Comparison of ENCODE assay signal across 8 cellular contexts in genomic region chr11:64916848-64917662, GRCh38. TPM values are rescaled to one million over a fixed set of nuclear protein-coding genes. Genes with fewer than 3 reads are reported as not detected.
DNase-seq lines count a peak whose midpoint lies in the region; ATAC-seq, FAIRE-seq and TF ChIP-seq lines count a peak whose summit lies in the region.

Gene ATG2A, minus strand, starts transcription at chr11:64917209. Its CDS starts 74 bp downstream, at chr11:64917135.

- H3K27ac ChIP-seq in KOPT-K1 (ENCODE audit: low read depth, low read length, poor library complexity, severe bottlenecking) (peak within 1 kb of the TSS; percentile 76), esophagus muscularis mucosa (replicated peaks in 1 of 4) (peak within 1 kb of the TSS; percentile 82 to 88 (median 86)), muscle layer of duodenum (ENCODE audit: low read length) (peak within 1 kb of the TSS; percentile 92)

- H3K9me3 Mint-ChIP-seq in activated T-cell treated with anti-CD3 and anti-CD28 coated beads, Interleukin-2, amount 50 U/mL, for 72 hours, result no peaks in the 10 kb centered on the region

- H3K4me3 ChIP-seq in esophagus muscularis mucosa, result peak within 1 kb of the TSS; percentile 75 to 98 (median 92)
- H3K4me3 ChIP-seq in muscle layer of duodenum (ENCODE audit: low read depth in 1 of 2, low read length in 2 of 2), result peak within 1 kb of the TSS; percentile 91 to 98

- H3K27me3 ChIP-seq in esophagus muscularis mucosa (no peaks in the 10 kb centered on the region), muscle layer of duodenum (ENCODE audit: low read depth, low read length) (no peaks in the 10 kb centered on the region)

- ATAC-seq in GM21786 (IDR thresholded peaks at IDR 0.05; ENCODE audit: unreplicated experiment), result peak; percentile 96
- ATAC-seq in activated T-cell treated with anti-CD3 and anti-CD28 coated beads, Interleukin-2, amount 50 U/mL, for 72 hours (replicated peaks in 1 of 2), result peak; percentile 98 to 99

- H3K4me1 Mint-ChIP-seq in activated T-cell treated with anti-CD3 and anti-CD28 coated beads, Interleukin-2, amount 50 U/mL, for 72 hours (ENCODE audit: low read depth), result peaks cover 19% of the 10 kb centered on the region

- TF ChIP-seq CTCF in esophagus muscularis mucosa (IDR thresholded peaks at IDR 0.05), result peak in 1 of 3 experiments; percentile 22

- peak; percentile 81 for TF ChIP-seq POLR2A in esophagus muscularis mucosa (IDR thresholded peaks at IDR 0.05; ENCODE audit: low read depth)

- peak; percentile 99 for DNase-seq in DMS79 (lab: John Stamatoyannopoulos, UW)
- DNase-seq in RCC 7860 (ENCODE audit: low spot score), result peak; percentile 99
- peak; percentile 99 for DNase-seq in activated T-cell treated with anti-CD3 and anti-CD28 coated beads, Interleukin-2, amount 50 U/mL, for 72 hours
- DNase-seq in esophagus muscularis mucosa (ENCODE audit: extremely low spot score), result peak; percentile 100
- peak; percentile 97 to 98 for DNase-seq in stimulated activated CD8-positive, alpha-beta memory T cell treated with anti-CD3 and anti-CD28 coated beads, Interleukin-7, amount 100 ng/mL, for 4 hours (ENCODE audit: low read depth in 2 of 2)

- H3K4me1 ChIP-seq in esophagus muscularis mucosa (peaks cover 23 to 41% (median 34%) of the 10 kb centered on the region in 4 donors), muscle layer of duodenum (ENCODE audit: control insufficient read depth in 1 of 2, insufficient read depth in 2 of 2, low read length in 2 of 2) (peaks cover 12 to 33% of the 10 kb centered on the region in 2 donors)

- peak within 1 kb of the TSS; percentile 95 for H3K27ac Mint-ChIP-seq in activated T-cell treated with anti-CD3 and anti-CD28 coated beads, Interleukin-2, amount 50 U/mL, for 72 hours

- H3K9me3 ChIP-seq in KOPT-K1 (ENCODE audit: insufficient read depth, low read length, poor library complexity, severe bottlenecking) (no peaks in the 10 kb centered on the region), esophagus muscularis mucosa (no peaks in the 10 kb centered on the region), muscle layer of duodenum (ENCODE audit: control insufficient read depth in 1 of 2, low read length in 2 of 2) (no peaks in the 10 kb centered on the region)

- no peak for TF ChIP-seq EP300 in esophagus muscularis mucosa (IDR thresholded peaks at IDR 0.05)

- H3K27me3 Mint-ChIP-seq in activated T-cell treated with anti-CD3 and anti-CD28 coated beads, Interleukin-2, amount 50 U/mL, for 72 hours (ENCODE audit: low read depth), result no peaks in the 10 kb centered on the region

- H3K36me3 ChIP-seq in KOPT-K1 (ENCODE audit: insufficient read depth, low read length) (peaks cover 19% of the 10 kb centered on the region), esophagus muscularis mucosa (peaks cover 12 to 28% (median 24%) of the 10 kb centered on the region in 4 donors), muscle layer of duodenum (ENCODE audit: control insufficient read depth in 1 of 2, insufficient read depth in 2 of 2, low read length in 2 of 2) (peaks cover 10 to 25% of the 10 kb centered on the region in 2 donors)

- H3K4me3 Mint-ChIP-seq in activated T-cell treated with anti-CD3 and anti-CD28 coated beads, Interleukin-2, amount 50 U/mL, for 72 hours, result peak within 1 kb of the TSS; percentile 95 to 97

- FAIRE-seq in RCC 7860 (lab: Jason Lieb, UNC), result peak; percentile 94

- intact Hi-C loops in esophagus muscularis mucosa (cut with DNase I), result loop anchor here (5.0 kb wide), 1 partner anchor 110 kb away; the partner anchor contains the start of gene SNX15

- WGBS in esophagus muscularis mucosa, result 2% methylated on average over 14 of the region's 55 CpGs

- peaks cover 0 to 2% of the 10 kb centered on the region in 2 donors for H3K36me3 Mint-ChIP-seq in activated T-cell treated with anti-CD3 and anti-CD28 coated beads, Interleukin-2, amount 50 U/mL, for 72 hours (ENCODE audit: insufficient read depth in 2 of 2)

RNA-seq across cellular contexts. Expression of gene ATG2A, which starts in this region (rescaled TPM):
- 10 to 100 TPM; 20.9 to 27.0 TPM for total RNA-seq in activated T-cell treated with anti-CD3 and anti-CD28 coated beads, Interleukin-2, amount 50 U/mL, for 72 hours
- total RNA-seq in esophagus muscularis mucosa, result 10 to 100 TPM; 19.9 to 28.7 (median 26.1) TPM

Comparison
In these comparisons a context has a peak if more than half of its experiments do, and no peak if none do; other contexts are left out.
1. Peak in every context shown above with its lines: DNase-seq, ATAC-seq, H3K4me3 ChIP-seq and H3K27ac ChIP-seq.